ENCODE assay signal across 1 cellular context in genomic region chr11:8731647-8732188, GRCh38.
TF ChIP-seq lines count a peak whose summit lies in the region.

No MANE protein-coding gene starts in this region.

TF ChIP-seq in IMR-90, 13 proteins besides CTCF, POLR2A, EP300 and RAD21 (continued from another document):
- TF ChIP-seq CEBPB (IDR thresholded peaks at IDR 0.05; ENCODE audit: low read depth, low read length) (no peak), ELK1 (IDR thresholded peaks at IDR 0.05; ENCODE audit: borderline replicate concordance, low read depth, low read length) (no peak), MAZ (IDR thresholded peaks at IDR 0.05; ENCODE audit: borderline replicate concordance, low read depth, low read length) (no peak), SMC3 (IDR thresholded peaks at IDR 0.05; ENCODE audit: low read depth, low read length) (no peak), CHD1 (IDR thresholded peaks at IDR 0.05; ENCODE audit: low read depth, low read length) (no peak), RCOR1 (IDR thresholded peaks at IDR 0.05; ENCODE audit: insufficient replicate concordance, low read length) (no peak), NFE2L2 (IDR thresholded peaks at IDR 0.05; ENCODE audit: low read depth, low read length) (no peak), USF2 (IDR thresholded peaks at IDR 0.05; ENCODE audit: low read depth, low read length) (no peak)
